1 cellular context compared by ENCODE assay signal in the genomic region with DNA sequence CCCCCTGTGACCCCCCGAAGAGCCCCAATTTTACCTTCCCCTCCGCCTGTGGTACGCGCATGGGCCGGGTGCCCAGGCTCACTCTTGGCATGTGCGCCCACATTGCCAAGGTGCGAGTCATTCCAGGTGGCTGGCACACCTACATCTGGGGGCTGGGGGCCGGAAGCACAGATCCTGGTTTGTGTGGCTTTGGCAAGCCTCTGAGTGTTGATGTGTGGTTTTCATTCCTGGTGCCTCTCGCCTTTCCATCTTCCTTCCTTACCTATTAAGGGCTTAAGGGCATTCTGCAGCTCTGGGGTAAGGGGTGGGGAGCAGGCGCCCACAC.
A peak's percentile ranks its signal among the peaks of the same experiment; 100 is the strongest.
TF ChIP-seq lines count a peak whose summit lies in the region.

No MANE protein-coding gene starts in this region.

TF ChIP-seq in HepG2, 621 proteins besides CTCF, POLR2A, EP300 and RAD21 (continued from another document):
- TF ChIP-seq, protein P1, sequence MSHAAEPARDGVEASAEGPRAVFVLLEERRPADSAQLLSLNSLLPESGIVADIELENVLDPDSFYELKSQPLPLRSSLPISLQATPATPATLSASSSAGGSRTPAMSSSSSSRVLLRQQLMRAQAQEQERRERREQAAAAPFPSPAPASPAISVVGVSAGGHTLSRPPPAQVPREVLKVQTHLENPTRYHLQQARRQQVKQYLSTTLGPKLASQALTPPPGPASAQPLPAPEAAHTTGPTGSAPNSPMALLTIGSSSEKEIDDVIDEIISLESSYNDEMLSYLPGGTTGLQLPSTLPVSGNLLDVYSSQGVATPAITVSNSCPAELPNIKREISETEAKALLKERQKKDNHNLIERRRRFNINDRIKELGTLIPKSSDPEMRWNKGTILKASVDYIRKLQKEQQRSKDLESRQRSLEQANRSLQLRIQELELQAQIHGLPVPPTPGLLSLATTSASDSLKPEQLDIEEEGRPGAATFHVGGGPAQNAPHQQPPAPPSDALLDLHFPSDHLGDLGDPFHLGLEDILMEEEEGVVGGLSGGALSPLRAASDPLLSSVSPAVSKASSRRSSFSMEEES (CRISPR knock-in tag; IDR thresholded peaks at IDR 0.05) = no peak
- TF ChIP-seq AKAP8 (CRISPR knock-in tag; IDR thresholded peaks at IDR 0.05) (no peak), ZMYM2 (CRISPR knock-in tag; IDR thresholded peaks at IDR 0.05) (peak; percentile 3; the same call in 1 of the 2 replicates), ZNF224 (CRISPR knock-in tag; IDR thresholded peaks at IDR 0.05) (no peak)
- TF ChIP-seq, protein P2, sequence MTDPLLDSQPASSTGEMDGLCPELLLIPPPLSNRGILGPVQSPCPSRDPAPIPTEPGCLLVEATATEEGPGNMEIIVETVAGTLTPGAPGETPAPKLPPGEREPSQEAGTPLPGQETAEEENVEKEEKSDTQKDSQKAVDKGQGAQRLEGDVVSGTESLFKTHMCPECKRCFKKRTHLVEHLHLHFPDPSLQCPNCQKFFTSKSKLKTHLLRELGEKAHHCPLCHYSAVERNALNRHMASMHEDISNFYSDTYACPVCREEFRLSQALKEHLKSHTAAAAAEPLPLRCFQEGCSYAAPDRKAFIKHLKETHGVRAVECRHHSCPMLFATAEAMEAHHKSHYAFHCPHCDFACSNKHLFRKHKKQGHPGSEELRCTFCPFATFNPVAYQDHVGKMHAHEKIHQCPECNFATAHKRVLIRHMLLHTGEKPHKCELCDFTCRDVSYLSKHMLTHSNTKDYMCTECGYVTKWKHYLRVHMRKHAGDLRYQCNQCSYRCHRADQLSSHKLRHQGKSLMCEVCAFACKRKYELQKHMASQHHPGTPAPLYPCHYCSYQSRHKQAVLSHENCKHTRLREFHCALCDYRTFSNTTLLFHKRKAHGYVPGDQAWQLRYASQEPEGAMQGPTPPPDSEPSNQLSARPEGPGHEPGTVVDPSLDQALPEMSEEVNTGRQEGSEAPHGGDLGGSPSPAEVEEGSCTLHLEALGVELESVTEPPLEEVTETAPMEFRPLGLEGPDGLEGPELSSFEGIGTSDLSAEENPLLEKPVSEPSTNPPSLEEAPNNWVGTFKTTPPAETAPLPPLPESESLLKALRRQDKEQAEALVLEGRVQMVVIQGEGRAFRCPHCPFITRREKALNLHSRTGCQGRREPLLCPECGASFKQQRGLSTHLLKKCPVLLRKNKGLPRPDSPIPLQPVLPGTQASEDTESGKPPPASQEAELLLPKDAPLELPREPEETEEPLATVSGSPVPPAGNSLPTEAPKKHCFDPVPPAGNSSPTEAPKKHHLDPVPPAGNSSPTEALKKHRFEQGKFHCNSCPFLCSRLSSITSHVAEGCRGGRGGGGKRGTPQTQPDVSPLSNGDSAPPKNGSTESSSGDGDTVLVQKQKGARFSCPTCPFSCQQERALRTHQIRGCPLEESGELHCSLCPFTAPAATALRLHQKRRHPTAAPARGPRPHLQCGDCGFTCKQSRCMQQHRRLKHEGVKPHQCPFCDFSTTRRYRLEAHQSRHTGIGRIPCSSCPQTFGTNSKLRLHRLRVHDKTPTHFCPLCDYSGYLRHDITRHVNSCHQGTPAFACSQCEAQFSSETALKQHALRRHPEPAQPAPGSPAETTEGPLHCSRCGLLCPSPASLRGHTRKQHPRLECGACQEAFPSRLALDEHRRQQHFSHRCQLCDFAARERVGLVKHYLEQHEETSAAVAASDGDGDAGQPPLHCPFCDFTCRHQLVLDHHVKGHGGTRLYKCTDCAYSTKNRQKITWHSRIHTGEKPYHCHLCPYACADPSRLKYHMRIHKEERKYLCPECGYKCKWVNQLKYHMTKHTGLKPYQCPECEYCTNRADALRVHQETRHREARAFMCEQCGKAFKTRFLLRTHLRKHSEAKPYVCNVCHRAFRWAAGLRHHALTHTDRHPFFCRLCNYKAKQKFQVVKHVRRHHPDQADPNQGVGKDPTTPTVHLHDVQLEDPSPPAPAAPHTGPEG (CRISPR knock-in tag; IDR thresholded peaks at IDR 0.05) = no peak
